ENCODE assay signal across 1 cellular context in the genomic region with DNA sequence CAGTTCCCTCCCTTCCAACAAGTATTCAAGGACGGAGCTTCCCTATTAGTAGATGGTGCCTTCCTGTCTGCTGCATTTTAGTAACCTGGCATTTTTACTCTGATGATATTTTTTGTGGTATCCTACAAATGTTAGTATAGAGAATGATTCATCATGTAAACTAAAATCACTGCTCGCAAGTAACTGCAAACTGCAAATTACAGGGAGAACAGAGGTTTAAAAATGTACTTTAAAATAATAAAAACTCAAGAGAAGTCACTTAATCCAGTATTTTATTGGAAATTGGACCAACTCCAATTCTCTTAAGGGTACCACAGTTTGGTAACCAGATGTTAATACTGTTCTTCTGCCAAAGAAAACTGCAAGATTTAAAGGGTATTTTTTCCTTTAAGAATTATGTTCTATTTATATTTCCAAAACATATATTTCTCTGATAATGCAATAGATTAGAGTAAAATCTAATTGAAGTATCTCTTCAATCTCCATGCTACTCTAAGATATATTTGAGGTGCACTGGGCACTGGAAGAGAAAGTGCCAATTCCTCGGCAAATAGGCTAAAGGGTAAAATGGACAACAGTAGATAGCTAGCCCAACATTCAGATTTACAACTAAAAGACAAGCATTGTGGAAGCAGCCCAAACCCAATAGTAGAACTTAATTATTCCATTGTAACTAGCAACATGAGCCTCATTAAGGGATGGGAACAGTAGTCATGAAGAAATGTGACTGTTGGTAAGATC.
A peak's percentile ranks its signal among the peaks of the same experiment; 100 is the strongest.
TF ChIP-seq lines count a peak whose summit lies in the region.

No MANE protein-coding gene starts in this region.

TF ChIP-seq in IMR-90, 13 proteins besides CTCF, POLR2A, EP300 and RAD21:
- TF ChIP-seq FOS (IDR thresholded peaks at IDR 0.05; ENCODE audit: low read depth, low read length) (0 out of 2 replicates have a peak, but pooled peaks have one; percentile 12), MXI1 (IDR thresholded peaks at IDR 0.05; ENCODE audit: borderline replicate concordance, low read depth, low read length) (no peak)
- TF ChIP-seq, protein P1, sequence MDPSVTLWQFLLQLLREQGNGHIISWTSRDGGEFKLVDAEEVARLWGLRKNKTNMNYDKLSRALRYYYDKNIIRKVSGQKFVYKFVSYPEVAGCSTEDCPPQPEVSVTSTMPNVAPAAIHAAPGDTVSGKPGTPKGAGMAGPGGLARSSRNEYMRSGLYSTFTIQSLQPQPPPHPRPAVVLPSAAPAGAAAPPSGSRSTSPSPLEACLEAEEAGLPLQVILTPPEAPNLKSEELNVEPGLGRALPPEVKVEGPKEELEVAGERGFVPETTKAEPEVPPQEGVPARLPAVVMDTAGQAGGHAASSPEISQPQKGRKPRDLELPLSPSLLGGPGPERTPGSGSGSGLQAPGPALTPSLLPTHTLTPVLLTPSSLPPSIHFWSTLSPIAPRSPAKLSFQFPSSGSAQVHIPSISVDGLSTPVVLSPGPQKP (IDR thresholded peaks at IDR 0.05; ENCODE audit: borderline replicate concordance, low read depth, low read length), result no peak
